2 cellular contexts compared by ENCODE assay signal in genomic region chr17:19063326-19063956, GRCh38.
TF ChIP-seq lines count a peak whose summit lies in the region.

No MANE protein-coding gene starts in this region.

TF ChIP-seq in PFSK-1, 5 proteins besides CTCF, POLR2A, EP300 and RAD21:
- TF ChIP-seq POLR2AphosphoS5 (IDR thresholded peaks at IDR 0.05; ENCODE audit: low read depth, low read length): peak; percentile 32; the same call in 1 of the 2 replicates
TF ChIP-seq in PFSK-1: peak in this region for 1; not testable (repeated sequence) for 4.

TF ChIP-seq in K562, 482 proteins besides CTCF, POLR2A, EP300 and RAD21:
- TF ChIP-seq OTX1 (CRISPR knock-in tag; IDR thresholded peaks at IDR 0.05) (peak; percentile 47; the same call in 1 of the 2 replicates), ZBTB7A (IDR thresholded peaks at IDR 0.05; ENCODE audit: borderline replicate concordance, control insufficient read depth, low read depth, low read length) (peak; percentile 45; the same call in 1 of the 2 replicates), HBP1 (CRISPR knock-in tag; IDR thresholded peaks at IDR 0.05) (peak; percentile 78; the same call in 1 of the 2 replicates), CXXC5 (CRISPR knock-in tag; IDR thresholded peaks at IDR 0.05) (peak; percentile 25; the same call in 1 of the 2 replicates), SOX6 (IDR thresholded peaks at IDR 0.05) (0 out of 2 replicates have a peak, but pooled peaks have one; percentile 48), ZMIZ1 (IDR thresholded peaks at IDR 0.05; ENCODE audit: low read depth in 2 of 2, low read length in 2 of 2) (0 out of 4 replicates have a peak, but pooled peaks of 1 of the 2 experiments have one; percentile 52), SIN3A (IDR thresholded peaks at IDR 0.05; ENCODE audit: borderline replicate concordance in 2 of 2, control insufficient read depth in 1 of 2, low read depth in 2 of 2, low read length in 2 of 2) (0 out of 4 replicates have a peak, but pooled peaks of 1 of the 2 experiments have one; percentile 14), THRB (CRISPR knock-in tag; conservative IDR thresholded peaks at IDR 0.05) (peak; percentile 91), SUPT5H (IDR thresholded peaks at IDR 0.05) (peak; percentile 84), MEF2A (IDR thresholded peaks at IDR 0.05; ENCODE audit: control insufficient read depth, low read depth, low read length) (0 out of 2 replicates have a peak, but pooled peaks have one; percentile 9), PML (IDR thresholded peaks at IDR 0.05; ENCODE audit: low read length) (peak; percentile 55), SMAD4 (CRISPR knock-in tag; conservative IDR thresholded peaks at IDR 0.05) (peak; percentile 73), AFF4 (CRISPR knock-in tag; IDR thresholded peaks at IDR 0.05) (peak; percentile 47; the same call in 1 of the 2 replicates), TFAP4 (CRISPR knock-in tag; IDR thresholded peaks at IDR 0.05; ENCODE audit: borderline replicate concordance) (peak; percentile 53; the same call in 1 of the 2 replicates), POLR2B (IDR thresholded peaks at IDR 0.05; ENCODE audit: low read depth, partially characterized antibody) (peak; percentile 49), FOXO4 (CRISPR knock-in tag; IDR thresholded peaks at IDR 0.05) (0 out of 2 replicates have a peak, but pooled peaks have one; percentile 56), ILF3 (IDR thresholded peaks at IDR 0.05; ENCODE audit: borderline replicate concordance) (peak; percentile 91; the same call in 1 of the 2 replicates), RFX1 (IDR thresholded peaks at IDR 0.05) (peak; percentile 50), CSDE1 (IDR thresholded peaks at IDR 0.05) (peak in 1 of 2 experiments; percentile 78; a peak in 2 of 4 replicates), ZNF764 (CRISPR knock-in tag; IDR thresholded peaks at IDR 0.05; ENCODE audit: low read depth) (peak; percentile 36; the same call in 1 of the 2 replicates), ATF4 (CRISPR knock-in tag; IDR thresholded peaks at IDR 0.05) (peak; percentile 43; the same call in 1 of the 2 replicates), ZBED1 (IDR thresholded peaks at IDR 0.05) (peak; percentile 90), SP1 (CRISPR knock-in tag; IDR thresholded peaks at IDR 0.05) (peak; percentile 26; the same call in 1 of the 2 replicates), ZNF41 (CRISPR knock-in tag; conservative IDR thresholded peaks at IDR 0.05) (0 out of 2 replicates have a peak, but pooled peaks have one; percentile 16), MAZ (CRISPR knock-in tag; conservative IDR thresholded peaks at IDR 0.05 in 1 of 2, IDR thresholded peaks at IDR 0.05 in 1 of 2) (peak in 1 of 2 experiments; percentile 45; a peak in 2 of 4 replicates), CBX1 (IDR thresholded peaks at IDR 0.05; ENCODE audit: low read depth) (peak; percentile 76), POLR2AphosphoS5 (IDR thresholded peaks at IDR 0.05; ENCODE audit: control insufficient read depth, insufficient read depth, low read depth, low read length) (peak; percentile 56), POLR2G (IDR thresholded peaks at IDR 0.05; ENCODE audit: low read depth, low read length) (peak; percentile 67), NCOR1 (IDR thresholded peaks at IDR 0.05) (peak; percentile 54; the same call in 1 of the 2 replicates), RBFOX2 (IDR thresholded peaks at IDR 0.05; ENCODE audit: low read depth, low read length) (peak; percentile 60), LCOR (CRISPR knock-in tag; IDR thresholded peaks at IDR 0.05) (0 out of 2 replicates have a peak, but pooled peaks have one; percentile 29), FOXK1 (CRISPR knock-in tag; IDR thresholded peaks at IDR 0.05; ENCODE audit: borderline replicate concordance) (0 out of 2 replicates have a peak, but pooled peaks have one; percentile 80), POLR2H (tag; IDR thresholded peaks at IDR 0.05; ENCODE audit: low read depth) (peak; percentile 81), NFIC (IDR thresholded peaks at IDR 0.05) (peak; percentile 32; the same call in 1 of the 2 replicates), CGGBP1 (CRISPR knock-in tag; IDR thresholded peaks at IDR 0.05) (peak; percentile 94), ZC3H8 (IDR thresholded peaks at IDR 0.05) (peak; percentile 93), ZC3H4 (CRISPR knock-in tag; IDR thresholded peaks at IDR 0.05; ENCODE audit: borderline replicate concordance) (peak; percentile 53; the same call in 1 of the 2 replicates), MBD2 (IDR thresholded peaks at IDR 0.05; ENCODE audit: borderline replicate concordance, low read depth) (peak; percentile 43; the same call in 1 of the 2 replicates), ZBTB17 (CRISPR knock-in tag; IDR thresholded peaks at IDR 0.05) (peak; percentile 67; the same call in 1 of the 2 replicates)
